23 cellular contexts compared by ENCODE assay signal in genomic region chr18:12474876-12475275, GRCh38.
DNase-seq lines count a peak whose midpoint lies in the region; ATAC-seq, FAIRE-seq and TF ChIP-seq lines count a peak whose summit lies in the region.
"Had no signal": no experiment of that assay in that cellular context is flagged by ENCODE, and none has a peak within 500 bp of the region (broad histone marks: within the 10 kb centered on the region; RNA-seq: fewer than 3 reads in every experiment).

No MANE protein-coding gene starts in this region.

- peaks cover 1% of the 10 kb centered on the region; the same call in 1 of the 2 replicates for H3K27me3 Mint-ChIP-seq in HFFc6 (ENCODE audit: insufficient read depth)
- no peaks in the 10 kb centered on the region for H3K27me3 Mint-ChIP-seq in naive thymus-derived CD4-positive, alpha-beta T cell
- no peaks in the 10 kb centered on the region for H3K27me3 Mint-ChIP-seq in activated T-cell treated with anti-CD3 and anti-CD28 coated beads, Interleukin-2, amount 50 U/mL, for 72 hours (ENCODE audit: low read depth)

- H3K4me2 ChIP-seq in osteoblast (ENCODE audit: insufficient read depth, low read length): no peak overlapping the region
- H3K4me2 ChIP-seq: SK-N-SH had no signal

- no peak for DNase-seq in HFFc6
- DNase-seq in MV-4-11 (lab: John Stamatoyannopoulos, UW): peak; percentile 4
- DNase-seq in bronchial epithelial cell (ENCODE audit: low read depth): no peak
- DNase-seq in osteoblast (ENCODE audit: insufficient read length, low spot score, missing footprints): peak; percentile 5
- DNase-seq in naive thymus-derived CD4-positive, alpha-beta T cell: no peak
- no peak for DNase-seq in GM20000 (ENCODE audit: low spot score)
- DNase-seq in activated T-cell treated with anti-CD3 and anti-CD28 coated beads, Interleukin-2, amount 50 U/mL, for 72 hours: no peak
- DNase-seq: ACHN; C1 segment of cervical spinal cord; CD8-positive, alpha-beta T cell; Karpas-422; NCI-H1092; NCI-H1436; NCI-H187 treated with DMSO at 0.1 percent for 48 hours; NCI-H2107; NK-92 treated with Interleukin-12 subunit alpha and Interleukin-12 subunit beta, amount 100 ng/mL, for 24 hours; SIG-M5; SK-N-SH had no signal

- ATAC-seq in naive thymus-derived CD4-positive, alpha-beta T cell: no peak
- ATAC-seq in activated T-cell treated with anti-CD3 and anti-CD28 coated beads, Interleukin-2, amount 50 U/mL, for 72 hours (replicated peaks in 1 of 2): no peak
- ATAC-seq: CD8-positive, alpha-beta T cell; Panc1 had no signal

- H2AFZ ChIP-seq in osteoblast (ENCODE audit: low read length): no peak overlapping the region

- H3K36me3 Mint-ChIP-seq in HFFc6 (ENCODE audit: low read depth): peaks cover 10% of the 10 kb centered on the region; the same call in 1 of the 2 replicates
- no peaks in the 10 kb centered on the region for H3K36me3 Mint-ChIP-seq in naive thymus-derived CD4-positive, alpha-beta T cell
- H3K36me3 Mint-ChIP-seq in activated T-cell treated with anti-CD3 and anti-CD28 coated beads, Interleukin-2, amount 50 U/mL, for 72 hours (ENCODE audit: insufficient read depth in 2 of 2): no peaks in the 10 kb centered on the region
- H3K36me3 Mint-ChIP-seq: CD8-positive, alpha-beta T cell had no signal

- peaks cover 5% of the 10 kb centered on the region; the same call in 1 of the 2 replicates for H3K4me1 Mint-ChIP-seq in HFFc6 (ENCODE audit: low read depth)
- peaks cover 0 to 9% (median 4%) of the 10 kb centered on the region in 7 donors for H3K4me1 Mint-ChIP-seq in naive thymus-derived CD4-positive, alpha-beta T cell
- no peaks in the 10 kb centered on the region for H3K4me1 Mint-ChIP-seq in activated T-cell treated with anti-CD3 and anti-CD28 coated beads, Interleukin-2, amount 50 U/mL, for 72 hours (ENCODE audit: low read depth)

- no peaks in the 10 kb centered on the region for H3K4me1 ChIP-seq in osteoblast (ENCODE audit: insufficient read depth, low read length)
- H3K4me1 ChIP-seq in naive thymus-derived CD4-positive, alpha-beta T cell (ENCODE audit: control insufficient read depth in 2 of 2, insufficient read depth in 2 of 2, low read length in 2 of 2): no peaks in the 10 kb centered on the region

- CTCF ChIA-PET in naive thymus-derived CD4-positive, alpha-beta T cell (lab: Charles Lee): no interaction called here

- intact Hi-C loops in naive thymus-derived CD4-positive, alpha-beta T cell (cut with micrococcal nuclease): no loop called here

- H3K9me3 ChIP-seq in osteoblast (ENCODE audit: low read depth, low read length): no peaks in the 10 kb centered on the region
- no peaks in the 10 kb centered on the region for H3K9me3 ChIP-seq in naive thymus-derived CD4-positive, alpha-beta T cell (ENCODE audit: control insufficient read depth in 2 of 3, low read length in 3 of 3)
- H3K9me3 ChIP-seq: SK-N-SH had no signal

- peak overlapping the region; percentile 8 for H3K27ac ChIP-seq in osteoblast (ENCODE audit: low read depth, low read length)
- no peak overlapping the region for H3K27ac ChIP-seq in naive thymus-derived CD4-positive, alpha-beta T cell (ENCODE audit: low read depth, low read length)

- no peaks in the 10 kb centered on the region for H3K9me3 Mint-ChIP-seq in HFFc6
- H3K9me3 Mint-ChIP-seq in naive thymus-derived CD4-positive, alpha-beta T cell: no peaks in the 10 kb centered on the region
- H3K9me3 Mint-ChIP-seq in activated T-cell treated with anti-CD3 and anti-CD28 coated beads, Interleukin-2, amount 50 U/mL, for 72 hours: no peaks in the 10 kb centered on the region
- H3K9me3 Mint-ChIP-seq: CD8-positive, alpha-beta T cell had no signal

- H3K36me3 ChIP-seq in bronchial epithelial cell (ENCODE audit: control insufficient read depth, insufficient read depth, low read length): peaks cover 5% of the 10 kb centered on the region
- peaks cover 17% of the 10 kb centered on the region for H3K36me3 ChIP-seq in osteoblast (ENCODE audit: insufficient read depth, low read length)
- no peaks in the 10 kb centered on the region for H3K36me3 ChIP-seq in naive thymus-derived CD4-positive, alpha-beta T cell (ENCODE audit: control insufficient read depth in 2 of 3, insufficient read depth in 3 of 3, low read length in 3 of 3)

- peak overlapping the region; percentile 40; the same call in 1 of the 2 replicates for H3K27ac Mint-ChIP-seq in HFFc6
- H3K27ac Mint-ChIP-seq in naive thymus-derived CD4-positive, alpha-beta T cell: no peak overlapping the region
- H3K27ac Mint-ChIP-seq in activated T-cell treated with anti-CD3 and anti-CD28 coated beads, Interleukin-2, amount 50 U/mL, for 72 hours: no peak overlapping the region
- H3K27ac Mint-ChIP-seq: CD8-positive, alpha-beta T cell had no signal

- H4K20me1 ChIP-seq in osteoblast (ENCODE audit: insufficient read depth, low read length): no peaks in the 10 kb centered on the region

- no peak for TF ChIP-seq CTCF in HFFc6 (IDR thresholded peaks at IDR 0.05)
- no peak for TF ChIP-seq CTCF in bronchial epithelial cell (IDR thresholded peaks at IDR 0.05; ENCODE audit: insufficient read depth, low read length, severe bottlenecking)
- no peak for TF ChIP-seq CTCF in osteoblast (IDR thresholded peaks at IDR 0.05; ENCODE audit: extremely low read depth, low read depth, low read length)
- TF ChIP-seq CTCF in GM20000 (IDR thresholded peaks at IDR 0.05; ENCODE audit: extremely low read depth, missing control alignments): no peak

- FAIRE-seq in bronchial epithelial cell (lab: Jason Lieb, UNC): peak; percentile 60
- FAIRE-seq: G401.6, GM12892, GM19239, HTR-8/SVneo had no signal

- H3K4me3 Mint-ChIP-seq in HFFc6: no peak overlapping the region
- no peak overlapping the region for H3K4me3 Mint-ChIP-seq in naive thymus-derived CD4-positive, alpha-beta T cell
- H3K4me3 Mint-ChIP-seq in activated T-cell treated with anti-CD3 and anti-CD28 coated beads, Interleukin-2, amount 50 U/mL, for 72 hours: no peak overlapping the region
- H3K4me3 Mint-ChIP-seq: CD8-positive, alpha-beta T cell had no signal

- H3K79me2 ChIP-seq in osteoblast (ENCODE audit: insufficient read depth, low read length): no peaks in the 10 kb centered on the region

- H3K27me3 ChIP-seq in bronchial epithelial cell (ENCODE audit: control insufficient read depth, insufficient read depth, low read length) (no peaks in the 10 kb centered on the region), osteoblast (ENCODE audit: insufficient read depth, low read length) (no peaks in the 10 kb centered on the region)
- H3K27me3 ChIP-seq in naive thymus-derived CD4-positive, alpha-beta T cell (ENCODE audit: control insufficient read depth in 2 of 2, insufficient read depth in 2 of 2, low read length in 2 of 2): no peaks in the 10 kb centered on the region

- H3K4me3 ChIP-seq in bronchial epithelial cell (ENCODE audit: low read depth, low read length): no peak overlapping the region
- H3K4me3 ChIP-seq in osteoblast (ENCODE audit: insufficient read depth, low read length): no peak overlapping the region
- no peak overlapping the region for H3K4me3 ChIP-seq in naive thymus-derived CD4-positive, alpha-beta T cell (ENCODE audit: low read length)

- POLR2A ChIA-PET in naive thymus-derived CD4-positive, alpha-beta T cell (lab: Charles Lee): no interaction called here

Comparison
In these comparisons a context has a peak if more than half of its experiments do, and no peak if none do; other contexts are left out.
1. DNase-seq: peak in MV-4-11 (single experiment) and osteoblast (single experiment); none in HFFc6 (single experiment), bronchial epithelial cell (single experiment), naive thymus-derived CD4-positive, alpha-beta T cell (0 of 9), GM20000 (single experiment) and activated T-cell treated with anti-CD3 and anti-CD28 coated beads, Interleukin-2, amount 50 U/mL, for 72 hours (0 of 2).